ENCODE assay signal across 8 cellular contexts in the genomic region with DNA sequence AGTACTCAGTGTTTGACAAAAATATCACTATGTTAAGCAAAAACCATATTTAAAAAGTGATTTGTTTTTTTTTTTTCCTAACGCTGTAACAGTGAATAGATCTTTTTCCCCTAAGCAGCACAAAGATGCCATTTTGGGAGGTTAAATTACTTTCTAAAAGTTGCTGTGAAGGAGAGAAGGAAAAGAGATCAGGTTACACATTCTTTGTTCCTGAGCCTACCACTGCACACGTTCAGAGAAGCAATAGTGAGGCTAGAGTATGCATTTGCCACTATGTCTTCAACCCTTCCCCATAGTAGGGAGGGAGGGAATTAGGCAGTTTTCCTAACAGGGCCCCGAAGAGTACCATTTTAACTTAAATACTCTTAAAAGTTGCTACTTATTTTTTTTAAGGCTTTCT. TPM values are rescaled to one million over a fixed set of nuclear protein-coding genes. Genes with fewer than 3 reads are reported as not detected.
DNase-seq lines count a peak whose midpoint lies in the region; ATAC-seq, FAIRE-seq and TF ChIP-seq lines count a peak whose summit lies in the region.

No MANE protein-coding gene starts in this region.

- DNase-seq in D721Med (ENCODE audit: insufficient read length, low spot score) (no peak), M059J (ENCODE audit: low read depth) (peak; percentile 86), chondrocyte (ENCODE audit: low spot score) (no peak), myocyte (ENCODE audit: low read depth) (peak; percentile 69)
- DNase-seq in stimulated activated CD4-positive, alpha-beta T cell treated with anti-CD3 and anti-CD28 coated beads, Interleukin-1b, Interleukin-23, amount 100 ng/mL, for 48 hours = no peak
- no peak for DNase-seq in stimulated activated CD4-positive, alpha-beta T cell treated with anti-CD3 and anti-CD28 coated beads, Interleukin-12 subunit alpha, Interleukin-12 subunit beta, amount 100 ng/mL, for 4 hours
- no peak for DNase-seq in stimulated activated CD4-positive, alpha-beta T cell treated with anti-CD3 and anti-CD28 coated beads, Interleukin-2, amount 100 ng/mL, for 48 hours

- no peak overlapping the region for H3K4me3 Mint-ChIP-seq in chondrocyte (ENCODE audit: unreplicated experiment)

- no peak for TF ChIP-seq CTCF in D721Med (IDR thresholded peaks at IDR 0.05; ENCODE audit: insufficient read depth, missing control alignments)
- TF ChIP-seq CTCF in chondrocyte (IDR thresholded peaks at IDR 0.05) = no peak

- no peaks in the 10 kb centered on the region for H3K36me3 Mint-ChIP-seq in chondrocyte (ENCODE audit: low read depth)

- H3K4me1 Mint-ChIP-seq in chondrocyte (ENCODE audit: low read depth) = peaks cover 46% of the 10 kb centered on the region

- peaks cover 3% of the 10 kb centered on the region for H3K9me3 Mint-ChIP-seq in chondrocyte (ENCODE audit: low read depth)

- ATAC-seq in GM19035 (IDR thresholded peaks at IDR 0.05; ENCODE audit: unreplicated experiment) = no peak

- peak overlapping the region; percentile 78 for H3K27ac Mint-ChIP-seq in chondrocyte (ENCODE audit: unreplicated experiment)

- peak; percentile 32 for FAIRE-seq in D721Med (lab: Jason Lieb, UNC)

- H3K27me3 Mint-ChIP-seq in chondrocyte (ENCODE audit: low read depth) = no peaks in the 10 kb centered on the region

RNA-seq across cellular contexts. Expression of a gene that starts 38.9 kb away (rescaled TPM):
- 22.4 and 29.1 TPM in 2 replicates for total RNA-seq in M059J (2014; rRNA removed; shearing (Covaris generic))
- 67.2 to 79.7 TPM (median 74.2 TPM) in 3 replicates for total RNA-seq in chondrocyte
- total RNA-seq in myocyte = 45.8 and 46.2 TPM in 2 replicates
- 18.5 TPM for polyA plus RNA-seq in myocyte (2012)

Comparison
In these comparisons a context has a peak if more than half of its experiments do, and no peak if none do; other contexts are left out.
1. DNase-seq: peak in M059J (single experiment) and myocyte (single experiment); none in D721Med (single experiment), chondrocyte (single experiment), stimulated activated CD4-positive, alpha-beta T cell treated with anti-CD3 and anti-CD28 coated beads, Interleukin-1b, Interleukin-23, amount 100 ng/mL, for 48 hours (single experiment), stimulated activated CD4-positive, alpha-beta T cell treated with anti-CD3 and anti-CD28 coated beads, Interleukin-12 subunit alpha, Interleukin-12 subunit beta, amount 100 ng/mL, for 4 hours (single experiment) and stimulated activated CD4-positive, alpha-beta T cell treated with anti-CD3 and anti-CD28 coated beads, Interleukin-2, amount 100 ng/mL, for 48 hours (0 of 2).